Comparison of ENCODE assay signal across 8 cellular contexts in the genomic region with DNA sequence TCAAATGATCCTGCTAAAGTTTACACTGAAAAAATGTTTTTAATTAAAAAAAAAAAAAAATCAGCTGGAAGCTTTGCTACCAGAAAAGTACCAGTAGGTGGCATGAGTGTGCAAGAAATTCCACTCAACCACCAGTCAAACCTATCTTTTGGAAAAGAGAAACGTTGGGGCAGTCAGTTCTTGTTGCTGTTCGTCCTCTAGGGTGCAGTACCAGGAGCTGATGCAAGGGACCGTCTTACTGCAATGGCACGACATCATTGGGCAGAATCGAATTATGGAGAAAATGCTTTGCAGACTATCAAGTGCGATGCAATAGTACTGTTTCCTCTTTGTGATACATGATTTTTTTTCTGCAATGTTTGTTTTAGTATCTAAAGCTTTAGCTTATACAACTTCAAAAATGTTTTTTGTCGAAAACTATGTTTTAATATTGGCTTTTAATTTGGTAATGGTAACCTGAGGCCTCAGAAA. TPM values are rescaled to one million over a fixed set of nuclear protein-coding genes. Genes with fewer than 3 reads are reported as not detected.
A peak's percentile ranks its signal among the peaks of the same experiment; 100 is the strongest.
DNase-seq lines count a peak whose midpoint lies in the region; ATAC-seq and FAIRE-seq lines count a peak whose summit lies in the region.

No MANE protein-coding gene starts in this region.

- H3K27me3 Mint-ChIP-seq in stimulated activated naive CD8-positive, alpha-beta T cell treated with anti-CD3 and anti-CD28 coated beads, Interleukin-15, amount 100 ng/mL, for 72 hours = no peaks in the 10 kb centered on the region

- peak; percentile 90 for ATAC-seq in GM21423 (IDR thresholded peaks at IDR 0.05; ENCODE audit: unreplicated experiment)
- ATAC-seq in stimulated activated naive CD8-positive, alpha-beta T cell treated with anti-CD3 and anti-CD28 coated beads, Interleukin-15, amount 100 ng/mL, for 72 hours = peak; percentile 100

- FAIRE-seq in endometrium (lab: Jason Lieb, UNC) = peak; percentile 92

- DNase-seq in DMS114 treated with DMSO at 0.1 percent for 48 hours (lab: John Stamatoyannopoulos, UW; ENCODE audit: unreplicated experiment) (peak; percentile 83), HT-29 (ENCODE audit: low spot score) (peak; percentile 89), NCI-H82 treated with DMSO at 0.1 percent for 48 hours (lab: John Stamatoyannopoulos, UW; ENCODE audit: unreplicated experiment) (peak; percentile 95), middle frontal gyrus (ENCODE audit: extremely low spot score, low spot score) (peak; percentile 69)
- peak; percentile 43 to 57 for DNase-seq in activated CD4-positive, alpha-beta T cell treated with anti-CD3 and anti-CD28 coated beads, Interleukin-2, amount 50 U/mL, for 48 hours
- peak; percentile 65 to 78 for DNase-seq in stimulated activated naive CD8-positive, alpha-beta T cell treated with anti-CD3 and anti-CD28 coated beads, Interleukin-15, amount 100 ng/mL, for 72 hours

- H3K4me3 Mint-ChIP-seq in stimulated activated naive CD8-positive, alpha-beta T cell treated with anti-CD3 and anti-CD28 coated beads, Interleukin-15, amount 100 ng/mL, for 72 hours = no peak overlapping the region

- H3K27ac Mint-ChIP-seq in stimulated activated naive CD8-positive, alpha-beta T cell treated with anti-CD3 and anti-CD28 coated beads, Interleukin-15, amount 100 ng/mL, for 72 hours = no peak overlapping the region

- no peaks in the 10 kb centered on the region for H3K9me3 Mint-ChIP-seq in stimulated activated naive CD8-positive, alpha-beta T cell treated with anti-CD3 and anti-CD28 coated beads, Interleukin-15, amount 100 ng/mL, for 72 hours

- peaks cover 8% of the 10 kb centered on the region for H3K4me1 Mint-ChIP-seq in stimulated activated naive CD8-positive, alpha-beta T cell treated with anti-CD3 and anti-CD28 coated beads, Interleukin-15, amount 100 ng/mL, for 72 hours

RNA-seq across cellular contexts. Expression of gene YPEL5, which starts 18.3 kb away (rescaled TPM):
- total RNA-seq in HT-29 (2014; rRNA removed; shearing (Covaris generic)) = 13.7 and 14.8 TPM in 2 replicates

Comparison
In these comparisons a context has a peak if more than half of its experiments do, and no peak if none do; other contexts are left out.
1. Peak in every context shown above with its lines: DNase-seq and ATAC-seq.